ENCODE assay signal across 8 cellular contexts in the genomic region with DNA sequence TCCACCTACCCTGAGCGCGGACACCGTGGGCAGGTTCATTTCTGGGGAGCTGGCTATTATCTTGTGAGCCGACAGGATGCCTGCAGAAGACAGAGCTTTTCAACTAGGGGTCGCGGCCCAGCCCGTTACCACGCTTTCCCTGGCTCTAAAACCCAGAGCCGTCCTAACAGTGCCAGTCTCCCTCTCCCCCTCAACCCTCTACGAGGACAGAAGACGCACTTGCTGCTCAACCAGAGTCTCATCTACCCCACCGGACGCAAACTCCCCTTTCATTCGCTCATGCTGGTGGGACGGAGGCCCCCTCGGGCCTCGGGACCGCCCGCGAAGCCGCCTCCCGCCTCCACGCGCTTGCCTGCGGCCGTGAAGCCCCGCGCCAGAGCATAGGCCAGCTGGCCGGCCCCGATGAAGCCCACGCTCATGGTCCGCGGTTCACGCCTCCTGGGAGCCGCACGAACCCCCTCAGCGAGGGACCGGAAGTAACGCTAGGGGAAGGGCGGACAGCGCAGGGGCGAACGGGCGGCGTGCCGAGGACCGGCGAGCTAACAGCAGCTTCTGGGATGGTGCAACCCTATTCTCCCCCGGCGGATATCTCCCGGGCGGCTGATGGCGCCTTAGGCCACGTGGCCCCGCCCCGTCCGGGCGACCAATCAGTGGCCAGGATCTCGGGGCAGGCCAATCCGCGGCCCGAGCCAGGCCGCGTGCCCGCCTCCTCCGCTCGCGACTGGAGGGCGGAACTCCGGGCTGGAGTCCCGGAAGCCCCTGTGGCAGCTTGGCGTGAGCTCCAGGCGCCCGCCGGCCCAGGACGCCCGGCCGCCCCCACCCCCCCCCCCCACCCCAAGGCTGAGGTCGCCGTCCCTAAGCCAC. TPM values are rescaled to one million over a fixed set of nuclear protein-coding genes. Genes with fewer than 3 reads are reported as not detected.
DNase-seq lines count a peak whose midpoint lies in the region; ATAC-seq and TF ChIP-seq lines count a peak whose summit lies in the region.

A gene (minus strand): TSS at position 559 of the 864 bp plus-strand sequence. CDS start 140 bp downstream, at position 419.

- H3K18ac ChIP-seq in IMR-90 (ENCODE audit: low read depth, low read length), result peak within 1 kb of the TSS; percentile 48; the same call in 1 of the 2 replicates

- peaks cover 17 to 43% of the 10 kb centered on the region in 2 experiments for H3K79me1 ChIP-seq in IMR-90 (ENCODE audit: low read depth in 1 of 2, low read length in 2 of 2)

- in situ Hi-C loops in IMR-90 (cut with MboI; ENCODE audit: low sequenced_read_pairs), result no loop called here

- dilution Hi-C loops in IMR-90 (cut with HindIII; ENCODE audit: low sequenced_read_pairs, unreplicated experiment), result no loop called here

- H3K56ac ChIP-seq in IMR-90 (ENCODE audit: extremely low read depth, insufficient read depth, low read length), result peak within 1 kb of the TSS; percentile 52

- H2AK9ac ChIP-seq in IMR-90 (replicated peaks; ENCODE audit: low read depth, low read length, poor library complexity), result peak within 1 kb of the TSS; percentile 98

- H3K36me3 ChIP-seq in IMR-90 (ENCODE audit: control insufficient read depth, insufficient read depth, low read length) (peaks cover 16% of the 10 kb centered on the region), mucosa of rectum (ENCODE audit: control insufficient read depth in 2 of 2, insufficient read depth in 2 of 2, low read length in 2 of 2) (peaks cover 12 to 20% of the 10 kb centered on the region in 2 donors)

- no peak for TF ChIP-seq CTCF in IMR-90 (conservative IDR thresholded peaks at IDR 0.05; ENCODE audit: low read depth, low read length)

- peak within 1 kb of the TSS; percentile 92 for H4K91ac ChIP-seq in IMR-90 (ENCODE audit: insufficient read depth, low read depth, low read length)

- H2AK5ac ChIP-seq in IMR-90 (ENCODE audit: low read depth, low read length), result peak within 1 kb of the TSS; percentile 29

- peak within 1 kb of the TSS; percentile 93 for H2AFZ ChIP-seq in IMR-90 (replicated peaks; ENCODE audit: low read length, poor library complexity)

- no peak within 1 kb of the TSS for H2BK15ac ChIP-seq in IMR-90 (ENCODE audit: low read depth, low read length)

- TF ChIP-seq RAD21 in IMR-90 (IDR thresholded peaks at IDR 0.05; ENCODE audit: low read length), result no peak

- peak; percentile 83; the same call in 1 of the 2 replicates for TF ChIP-seq POLR2A in IMR-90 (IDR thresholded peaks at IDR 0.05; ENCODE audit: low read depth, low read length)

- H3K14ac ChIP-seq in IMR-90 (replicated peaks; ENCODE audit: low read depth, low read length), result peak within 1 kb of the TSS; percentile 62

- intact Hi-C loops in IMR-90 (cut with micrococcal nuclease), result loop anchor here (5.0 kb wide), 2 partner anchors 53 to 267 kb away; no protein-coding TSS in a partner anchor

- 0 out of 2 replicates have a peak within 1 kb of the TSS, but pooled peaks have one; percentile 0 for H2BK120ac ChIP-seq in IMR-90 (ENCODE audit: low read depth, low read length)

- peak; percentile 98 for ATAC-seq in GM21528 (IDR thresholded peaks at IDR 0.05; ENCODE audit: low FRiP score, unreplicated experiment)
- ATAC-seq in IMR-90 (ENCODE audit: low read depth), result peak; percentile 98

- DNase-seq in DMS 273 (lab: John Stamatoyannopoulos, UW; ENCODE audit: unreplicated experiment) (peak; percentile 99), IMR-90 (peak; percentile 96), OCI-M1 (lab: John Stamatoyannopoulos, UW) (peak; percentile 99), activated T-cell treated with anti-CD3 and anti-CD28 coated beads for 24 hours (ENCODE audit: low read depth) (peak; percentile 91), epithelial cell of prostate (ENCODE audit: low read depth, low spot score) (peak; percentile 63)
- DNase-seq in stimulated activated CD8-positive, alpha-beta memory T cell treated with anti-CD3 and anti-CD28 coated beads, Interleukin-4, amount 100 ng/mL, for 48 hours, result peak; percentile 93

- peaks cover 6% of the 10 kb centered on the region for H4K20me1 ChIP-seq in IMR-90 (ENCODE audit: insufficient read depth, low read length)

- H3K27ac ChIP-seq in IMR-90 (ENCODE audit: insufficient read depth, low read length) (peak within 1 kb of the TSS; percentile 87), epithelial cell of prostate (peak within 1 kb of the TSS; percentile 91), mucosa of rectum (ENCODE audit: low read depth in 2 of 2, low read length in 2 of 2) (peak within 1 kb of the TSS; percentile 87 to 93)

- H2BK20ac ChIP-seq in IMR-90 (ENCODE audit: low read depth, low read length), result no peak within 1 kb of the TSS

- peak within 1 kb of the TSS; percentile 89 for H3K9ac ChIP-seq in IMR-90 (ENCODE audit: low read depth, low read length)
- H3K9ac ChIP-seq in mucosa of rectum (ENCODE audit: low read depth in 1 of 2, low read length in 2 of 2), result peak within 1 kb of the TSS; percentile 94 to 96

- peaks cover 18% of the 10 kb centered on the region for H3K9me1 ChIP-seq in IMR-90 (ENCODE audit: insufficient read depth, low read length)

- H3K4me3 ChIP-seq in IMR-90 (ENCODE audit: insufficient read depth, low read depth, low read length), result peak within 1 kb of the TSS; percentile 63
- peak within 1 kb of the TSS; percentile 86 to 96 for H3K4me3 ChIP-seq in mucosa of rectum (ENCODE audit: low read length in 2 of 2)

- H3K9me3 ChIP-seq in IMR-90 (ENCODE audit: control insufficient read depth, insufficient read depth, low read length) (no peaks in the 10 kb centered on the region), mucosa of rectum (ENCODE audit: control insufficient read depth in 2 of 2, low read length in 2 of 2) (no peaks in the 10 kb centered on the region)

- peak within 1 kb of the TSS; percentile 57; the same call in 1 of the 2 replicates for H3K23ac ChIP-seq in IMR-90 (ENCODE audit: low read depth, low read length)

- TSS peak; percentile 42 for BruUV-seq in IMR-90 (replicated peaks; lab: Mats Ljungman, UMichigan)

- H3K4ac ChIP-seq in IMR-90 (ENCODE audit: low read depth, low read length), result peak within 1 kb of the TSS; percentile 74

- H2BK5ac ChIP-seq in IMR-90 (ENCODE audit: low read depth, low read length, poor library complexity, severe bottlenecking), result peak within 1 kb of the TSS; percentile 54

- H3K4me2 ChIP-seq in IMR-90 (ENCODE audit: low read depth, low read length), result peak within 1 kb of the TSS; percentile 87

- POLR2A ChIA-PET in IMR-90 (lab: Charles Lee; ENCODE audit: unreplicated experiment), result interaction anchor here (0.6 kb wide), 2 partner anchors 230 to 519 kb away, joined by 4 to 5 read pairs; no protein-coding TSS in a partner anchor

- H3K27me3 ChIP-seq in IMR-90 (ENCODE audit: control insufficient read depth, insufficient read depth, low read length) (no peaks in the 10 kb centered on the region), mucosa of rectum (ENCODE audit: control insufficient read depth in 2 of 2, insufficient read depth in 2 of 2, low read length in 2 of 2) (no peaks in the 10 kb centered on the region)

- peak within 1 kb of the TSS; percentile 92 to 100 for H4K8ac ChIP-seq in IMR-90 (ENCODE audit: low read depth in 2 of 2, low read length in 2 of 2)

- H3K4me1 ChIP-seq in IMR-90 (ENCODE audit: control insufficient read depth, insufficient read depth, low read length), result peaks cover 5% of the 10 kb centered on the region; the same call in 1 of the 2 replicates
- H3K4me1 ChIP-seq in mucosa of rectum (ENCODE audit: control insufficient read depth in 2 of 2, insufficient read depth in 2 of 2, low read length in 2 of 2), result peaks cover 16 to 22% of the 10 kb centered on the region in 2 donors

- H4K5ac ChIP-seq in IMR-90 (ENCODE audit: low read depth, low read length), result peak within 1 kb of the TSS; percentile 93

- WGBS in IMR-90 (ENCODE audit: extremely low coverage in 2 of 2, insufficient read length in 1 of 2), 2 experiments, result 1% methylated on average over 33 of the region's 80 CpGs; no CpG with 5 or more reads in 1 of the 2 experiments

- CTCF ChIA-PET in IMR-90 (lab: Yijun Ruan, JAX), result interaction anchor here (0.6 to 1.3 kb wide), 2 partner anchors 70 to 449 kb away, joined by 6 to 8 read pairs; no protein-coding TSS in a partner anchor

TF ChIP-seq in IMR-90, 13 proteins besides CTCF, POLR2A, EP300 and RAD21 (continues in another document):
- TF ChIP-seq, protein P1, sequence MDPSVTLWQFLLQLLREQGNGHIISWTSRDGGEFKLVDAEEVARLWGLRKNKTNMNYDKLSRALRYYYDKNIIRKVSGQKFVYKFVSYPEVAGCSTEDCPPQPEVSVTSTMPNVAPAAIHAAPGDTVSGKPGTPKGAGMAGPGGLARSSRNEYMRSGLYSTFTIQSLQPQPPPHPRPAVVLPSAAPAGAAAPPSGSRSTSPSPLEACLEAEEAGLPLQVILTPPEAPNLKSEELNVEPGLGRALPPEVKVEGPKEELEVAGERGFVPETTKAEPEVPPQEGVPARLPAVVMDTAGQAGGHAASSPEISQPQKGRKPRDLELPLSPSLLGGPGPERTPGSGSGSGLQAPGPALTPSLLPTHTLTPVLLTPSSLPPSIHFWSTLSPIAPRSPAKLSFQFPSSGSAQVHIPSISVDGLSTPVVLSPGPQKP (IDR thresholded peaks at IDR 0.05; ENCODE audit: borderline replicate concordance, low read depth, low read length), result no peak
- TF ChIP-seq MXI1 (IDR thresholded peaks at IDR 0.05; ENCODE audit: borderline replicate concordance, low read depth, low read length) (peak; percentile 76; the same call in 1 of the 2 replicates), FOS (IDR thresholded peaks at IDR 0.05; ENCODE audit: low read depth, low read length) (no peak), BHLHE40 (IDR thresholded peaks at IDR 0.05; ENCODE audit: low read depth, low read length) (0 out of 2 replicates have a peak, but pooled peaks have one; percentile 36), RFX5 (IDR thresholded peaks at IDR 0.05; ENCODE audit: low read depth, low read length) (no peak), CHD1 (IDR thresholded peaks at IDR 0.05; ENCODE audit: low read depth, low read length) (no peak), MAZ (IDR thresholded peaks at IDR 0.05; ENCODE audit: borderline replicate concordance, low read depth, low read length) (peak; percentile 62; the same call in 1 of the 2 replicates), RCOR1 (IDR thresholded peaks at IDR 0.05; ENCODE audit: insufficient replicate concordance, low read length) (no peak), MAFK (IDR thresholded peaks at IDR 0.05; ENCODE audit: low read depth, low read length) (no peak), CEBPB (IDR thresholded peaks at IDR 0.05; ENCODE audit: low read depth, low read length) (peak; percentile 94), SMC3 (IDR thresholded peaks at IDR 0.05; ENCODE audit: low read depth, low read length) (no peak), NFE2L2 (IDR thresholded peaks at IDR 0.05; ENCODE audit: low read depth, low read length) (no peak)

RNA-seq across cellular contexts. Expression of the gene that starts here (rescaled TPM):
- 31.4 and 34.4 TPM in 2 replicates for total RNA-seq in IMR-90 (2012; rRNA removed)
- polyA plus RNA-seq in IMR-90 (2012; rRNA removed), result 68.1 and 70.6 TPM in 2 replicates
- polyA plus RNA-seq in IMR-90 (2012; cell fraction: cytosol; rRNA removed), result 49.7 and 57.5 TPM in 2 replicates
- polyA plus RNA-seq in IMR-90 (2012; cell fraction: nucleus; rRNA removed; ENCODE audit: low replicate concordance), result 64.1 and 126 TPM in 2 replicates

Comparison
In these comparisons a context has a peak if more than half of its experiments do, and no peak if none do; other contexts are left out.
1. Peak in every context shown above with its lines: DNase-seq, ATAC-seq, H3K4me3 ChIP-seq and H3K27ac ChIP-seq.